ENCODE assay signal across 25 cellular contexts in genomic region chr15:81050259-81050658, GRCh38.
"Had no signal": no experiment of that assay in that cellular context is flagged by ENCODE, and none has a peak within 500 bp of the region (broad histone marks: within the 10 kb centered on the region; RNA-seq: fewer than 3 reads in every experiment).

No MANE protein-coding gene starts in this region.

- DNase-seq: Kasumi-1, MV-4-11, NCI-H1092, NCI-H1105, NCI-H1436, NCI-H1694, NCI-H187, NCI-H1930, NCI-H2029 treated with DMSO at 0.1 percent for 48 hours, NCI-H2081 treated with DMSO at 0.1 percent for 48 hours, NCI-H2107, NCI-H2171, NCI-H226, NCI-H510A, NCI-H526, PC-9, SIG-M5, SJCRH30 had no signal

- H3K4me3 ChIP-seq: MG63, PC-9, SJCRH30, SK-N-MC had no signal

- H3K27ac ChIP-seq: PC-9, RWPE1, SJCRH30, SK-N-MC had no signal

- ATAC-seq: Panc1, Right ventricle myocardium inferior, SK-N-SH treated with all-trans-retinoic acid at 6 μM for 48 hours had no signal

- H3K4me2 ChIP-seq: PC-9 had no signal

- H3K9me3 ChIP-seq: MG63, SJCRH30 had no signal

- FAIRE-seq: RCC 7860 had no signal

- H3K27me3 ChIP-seq: MG63, SJCRH30 had no signal

- H3K4me1 ChIP-seq: SJCRH30 had no signal

- H2AFZ ChIP-seq: PC-9 had no signal

- H3K36me3 ChIP-seq: MG63, SJCRH30 had no signal
